In genomic region chrX:70454441-70455365, GRCh38 we compare ENCODE assay signal across 8 cellular contexts. TPM values are rescaled to one million over a fixed set of nuclear protein-coding genes. Genes with fewer than 3 reads are reported as not detected.
A peak's percentile ranks its signal among the peaks of the same experiment; 100 is the strongest.
DNase-seq lines count a peak whose midpoint lies in the region; ATAC-seq and TF ChIP-seq lines count a peak whose summit lies in the region.

No MANE protein-coding gene starts in this region.

- POLR2A ChIA-PET in RWPE1 (lab: Yijun Ruan, JAX; ENCODE audit: low non-redundant PET): no interaction called here

- intact Hi-C loops in Right ventricle myocardium superior (cut with DNase I): no loop called here

- TF ChIP-seq CTCF in RWPE1 (conservative IDR thresholded peaks at IDR 0.05; ENCODE audit: low read depth): peak; percentile 51

- H3K27me3 Mint-ChIP-seq in activated naive CD4-positive, alpha-beta T cell treated with anti-CD3 and anti-CD28 coated beads, Interleukin-2, amount 10 ng/mL, durations not matched to agents 7 days and 5 days: no peaks in the 10 kb centered on the region

- H3K27ac Mint-ChIP-seq in activated naive CD4-positive, alpha-beta T cell treated with anti-CD3 and anti-CD28 coated beads, Interleukin-2, amount 10 ng/mL, durations not matched to agents 7 days and 5 days: peak overlapping the region; percentile 93

- ATAC-seq in GM21447 (IDR thresholded peaks at IDR 0.05; ENCODE audit: unreplicated experiment) (peak; percentile 56), Right ventricle myocardium superior (ENCODE audit: poor library complexity) (peak; percentile 92)

- H3K27ac ChIP-seq in KOPT-K1 (ENCODE audit: low read depth, low read length, poor library complexity, severe bottlenecking) (peak overlapping the region; percentile 67), RWPE1 (peak overlapping the region; percentile 68)

- H3K4me3 Mint-ChIP-seq in activated naive CD4-positive, alpha-beta T cell treated with anti-CD3 and anti-CD28 coated beads, Interleukin-2, amount 10 ng/mL, durations not matched to agents 7 days and 5 days: peak overlapping the region; percentile 81

- H3K4me1 Mint-ChIP-seq in activated naive CD4-positive, alpha-beta T cell treated with anti-CD3 and anti-CD28 coated beads, Interleukin-2, amount 10 ng/mL, durations not matched to agents 7 days and 5 days: peaks cover 52% of the 10 kb centered on the region

- peak; percentile 91 for DNase-seq in D341Med (ENCODE audit: low spot score)
- peak; percentile 89 for DNase-seq in RWPE1 (ENCODE audit: low spot score)
- peak; percentile 84 for DNase-seq in activated naive CD4-positive, alpha-beta T cell treated with anti-CD3 and anti-CD28 coated beads, Interleukin-2, amount 10 ng/mL, durations not matched to agents 7 days and 5 days
- peak; percentile 78 for DNase-seq in Right ventricle myocardium superior
- peak; percentile 73 for DNase-seq in renal cortical epithelial cell (ENCODE audit: low read depth)
- DNase-seq in 8988T: no peak

- peaks cover 10% of the 10 kb centered on the region for H3K36me3 Mint-ChIP-seq in activated naive CD4-positive, alpha-beta T cell treated with anti-CD3 and anti-CD28 coated beads, Interleukin-2, amount 10 ng/mL, durations not matched to agents 7 days and 5 days

- H3K9me3 ChIP-seq in KOPT-K1 (ENCODE audit: insufficient read depth, low read length, poor library complexity, severe bottlenecking): no peaks in the 10 kb centered on the region

- H3K9me3 Mint-ChIP-seq in activated naive CD4-positive, alpha-beta T cell treated with anti-CD3 and anti-CD28 coated beads, Interleukin-2, amount 10 ng/mL, durations not matched to agents 7 days and 5 days: no peaks in the 10 kb centered on the region

- CTCF ChIA-PET in RWPE1 (lab: Yijun Ruan, JAX): no interaction called here
- CTCF ChIA-PET in activated naive CD4-positive, alpha-beta T cell treated with anti-CD3 and anti-CD28 coated beads, Interleukin-2, amount 10 ng/mL, durations not matched to agents 7 days and 5 days (lab: Charles Lee): interaction anchor here (0.8 to 1.7 kb wide), 5 partner anchors 12 to 210 kb away, joined by 3 to 6 read pairs (median 3); no protein-coding TSS in a partner anchor

- no peaks in the 10 kb centered on the region; the same call in 1 of the 2 replicates for H3K36me3 ChIP-seq in KOPT-K1 (ENCODE audit: insufficient read depth, low read length)

RNA-seq across cellular contexts. Expression of gene DLG3, which starts 10.1 kb away (rescaled TPM):
- 7.4 TPM for total RNA-seq in Right ventricle myocardium superior
- total RNA-seq in renal cortical epithelial cell: 33.5 and 34.2 TPM in 2 replicates

RNA-seq across cellular contexts. Expression of gene GDPD2, which starts 31.6 kb away (rescaled TPM):
- not detected for total RNA-seq in Right ventricle myocardium superior
- 0.05 TPM in 1 of 2 replicates, not detected in the other for total RNA-seq in renal cortical epithelial cell
